25 cellular contexts compared by ENCODE assay signal in the genomic region with DNA sequence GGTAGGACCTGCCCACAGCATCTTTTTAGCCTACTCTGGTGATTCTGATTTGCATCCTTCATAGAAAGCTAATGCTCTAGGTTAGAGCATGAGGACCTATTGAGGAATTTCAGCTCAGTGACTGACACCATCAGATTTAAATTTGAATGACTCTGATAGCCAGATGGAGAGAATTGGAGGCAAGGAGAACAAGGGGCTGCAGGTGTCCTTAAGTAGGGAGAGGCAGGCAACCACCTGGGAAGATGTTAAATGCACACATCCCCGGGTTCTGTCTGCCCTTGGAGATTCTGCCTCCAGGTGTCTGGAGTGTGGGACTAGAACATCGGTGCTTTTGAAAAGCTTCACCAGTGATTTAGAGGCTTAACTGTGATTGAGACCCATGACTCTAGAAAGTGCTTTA.
"Had no signal": no experiment of that assay in that cellular context is flagged by ENCODE, and none has a peak within 500 bp of the region (broad histone marks: within the 10 kb centered on the region; RNA-seq: fewer than 3 reads in every experiment).

No MANE protein-coding gene starts in this region.

- ATAC-seq: activated CD4-positive, alpha-beta T cell treated with anti-CD3 and anti-CD28 coated beads for 36 hours; activated T-cell treated with anti-CD3 and anti-CD28 coated beads, Interleukin-2, amount 50 U/mL, for 72 hours; esophagus mucosa had no signal

- DNase-seq: activated CD4-positive, alpha-beta memory T cell treated with anti-CD3 and anti-CD28 coated beads for 36 hours; activated CD4-positive, alpha-beta T cell treated with anti-CD3 and anti-CD28 coated beads for 36 hours; activated CD4-positive, alpha-beta T cell treated with anti-CD3 and anti-CD28 coated beads, Interleukin-2, amount 10 ng/mL, durations not matched to agents 24 days and 14 days; activated CD4-positive, CD25-positive, alpha-beta regulatory T cell; activated CD4-positive, CD25-positive, alpha-beta regulatory T cell treated with anti-CD3 and anti-CD28 coated beads, Interleukin-2, amount 50 U/mL, for 72 hours; activated CD8-positive, alpha-beta memory T cell treated with anti-CD3 and anti-CD28 coated beads, Interleukin-2, amount 50 U/mL, for 48 hours; activated gamma-delta T cell treated with Interleukin-2 at 50 U/mL for 16 hours; activated naive CD4-positive, alpha-beta T cell treated with anti-CD3 and anti-CD28 coated beads, Interleukin-2, amount 50 U/mL, for 16 hours; activated naive CD4-positive, alpha-beta T cell treated with Interleukin-2 at 50 U/mL for 16 hours; activated T-cell treated with anti-CD3 and anti-CD28 coated beads for 4 hours; activated T-cell treated with anti-CD3 and anti-CD28 coated beads, Interleukin-2, amount 50 U/mL, for 24 hours; activated T-cell treated with anti-CD3 and anti-CD28 coated beads, Interleukin-2, amount 50 U/mL, for 72 hours; amniotic stem cell; anterior cingulate cortex; brain microvascular endothelial cell; dermis blood vessel endothelial cell; effector CD8-positive, alpha-beta T cell; foreskin fibroblast; head of caudate nucleus; T-helper 2 cell; WERI-Rb-1 had no signal

- H3K36me3 ChIP-seq: brain microvascular endothelial cell had no signal

- H3K27ac Mint-ChIP-seq: activated CD4-positive, alpha-beta memory T cell treated with anti-CD3 and anti-CD28 coated beads for 36 hours; activated CD4-positive, alpha-beta T cell treated with anti-CD3 and anti-CD28 coated beads for 36 hours; activated CD4-positive, alpha-beta T cell treated with anti-CD3 and anti-CD28 coated beads, Interleukin-2, amount 10 ng/mL, durations not matched to agents 24 days and 14 days; activated naive CD8-positive, alpha-beta T cell; activated T-cell treated with anti-CD3 and anti-CD28 coated beads, Interleukin-2, amount 50 U/mL, for 24 hours; activated T-cell treated with anti-CD3 and anti-CD28 coated beads, Interleukin-2, amount 50 U/mL, for 72 hours had no signal

- H3K9me3 Mint-ChIP-seq: activated CD4-positive, alpha-beta memory T cell treated with anti-CD3 and anti-CD28 coated beads for 36 hours; activated T-cell treated with anti-CD3 and anti-CD28 coated beads, Interleukin-2, amount 50 U/mL, for 24 hours; activated T-cell treated with anti-CD3 and anti-CD28 coated beads, Interleukin-2, amount 50 U/mL, for 72 hours; central memory CD8-positive, alpha-beta T cell had no signal

- H3K27ac ChIP-seq: brain microvascular endothelial cell, coronary artery, WERI-Rb-1 had no signal

- H3K4me3 Mint-ChIP-seq: activated CD4-positive, alpha-beta memory T cell treated with anti-CD3 and anti-CD28 coated beads for 36 hours; activated CD4-positive, alpha-beta T cell treated with anti-CD3 and anti-CD28 coated beads for 36 hours; activated CD4-positive, alpha-beta T cell treated with anti-CD3 and anti-CD28 coated beads, Interleukin-2, amount 10 ng/mL, durations not matched to agents 24 days and 14 days; activated naive CD8-positive, alpha-beta T cell; activated T-cell treated with anti-CD3 and anti-CD28 coated beads, Interleukin-2, amount 50 U/mL, for 24 hours; activated T-cell treated with anti-CD3 and anti-CD28 coated beads, Interleukin-2, amount 50 U/mL, for 72 hours; central memory CD8-positive, alpha-beta T cell had no signal

- H3K4me3 ChIP-seq: coronary artery had no signal

- H3K27me3 ChIP-seq: brain microvascular endothelial cell had no signal

- H3K27me3 Mint-ChIP-seq: activated CD4-positive, alpha-beta memory T cell treated with anti-CD3 and anti-CD28 coated beads for 36 hours; activated CD4-positive, alpha-beta T cell treated with anti-CD3 and anti-CD28 coated beads for 36 hours; activated CD4-positive, alpha-beta T cell treated with anti-CD3 and anti-CD28 coated beads, Interleukin-2, amount 10 ng/mL, durations not matched to agents 24 days and 14 days; activated naive CD8-positive, alpha-beta T cell; activated T-cell treated with anti-CD3 and anti-CD28 coated beads, Interleukin-2, amount 50 U/mL, for 24 hours; central memory CD8-positive, alpha-beta T cell had no signal
